8 cellular contexts compared by ENCODE assay signal in the genomic region with DNA sequence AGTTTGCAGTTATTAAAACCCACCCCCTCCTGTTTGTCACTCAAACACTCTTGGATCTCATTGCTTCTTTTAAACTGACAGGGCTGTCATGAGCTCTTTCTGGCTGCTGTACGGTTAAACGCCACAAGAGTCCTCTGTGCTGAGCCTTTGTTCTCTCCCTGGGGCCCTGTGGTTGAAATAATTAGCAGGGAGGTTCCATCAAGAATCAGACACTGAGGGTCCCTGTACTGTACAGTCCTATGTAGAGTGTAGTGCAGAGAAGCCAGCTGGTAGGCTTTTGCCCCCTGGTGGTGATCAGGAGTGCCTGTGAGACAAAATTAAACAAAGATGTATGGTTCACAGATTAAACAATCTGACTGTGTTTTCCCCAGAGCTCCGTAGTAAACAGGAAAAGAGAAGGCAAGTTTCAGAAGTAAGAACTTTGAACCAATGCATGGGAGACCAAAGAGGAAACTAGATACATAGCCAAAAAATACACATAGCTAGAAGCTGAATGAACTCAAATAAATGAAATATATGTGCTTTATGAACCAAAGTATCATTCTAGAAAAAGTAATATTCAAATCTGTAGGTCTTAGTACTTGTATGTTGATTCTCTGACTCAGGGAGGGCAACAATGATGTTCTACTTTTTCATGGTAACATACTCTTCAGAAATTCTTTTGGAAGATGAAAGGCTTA. TPM values are rescaled to one million over a fixed set of nuclear protein-coding genes. Genes with fewer than 3 reads are reported as not detected.
DNase-seq lines count a peak whose midpoint lies in the region; ATAC-seq, FAIRE-seq and TF ChIP-seq lines count a peak whose summit lies in the region.

No MANE protein-coding gene starts in this region.

- no peaks in the 10 kb centered on the region for H3K36me3 ChIP-seq in cardiac muscle cell

- no peaks in the 10 kb centered on the region for H3K27me3 ChIP-seq in cardiac muscle cell

- peaks cover 16% of the 10 kb centered on the region for H3K4me1 Mint-ChIP-seq in progenitor cell of endocrine pancreas (ENCODE audit: low read depth)

- H3K4me3 Mint-ChIP-seq in progenitor cell of endocrine pancreas (ENCODE audit: low read depth), result no peak overlapping the region

- peak; percentile 73 for ATAC-seq in HG02610 (IDR thresholded peaks at IDR 0.05; ENCODE audit: unreplicated experiment)
- peak; percentile 53 to 72 for ATAC-seq in activated naive CD4-positive, alpha-beta T cell treated with anti-CD3 and anti-CD28 coated beads, Interleukin-2, amount 50 U/mL, for 72 hours

- peaks cover 23% of the 10 kb centered on the region for H3K4me1 ChIP-seq in cardiac muscle cell (ENCODE audit: low read depth)

- peaks cover 0 to 5% of the 10 kb centered on the region in 2 donors for H3K9me3 Mint-ChIP-seq in activated naive CD4-positive, alpha-beta T cell treated with anti-CD3 and anti-CD28 coated beads, Interleukin-2, amount 50 U/mL, for 72 hours
- H3K9me3 Mint-ChIP-seq in progenitor cell of endocrine pancreas (ENCODE audit: low read depth), result no peaks in the 10 kb centered on the region

- H3K27me3 Mint-ChIP-seq in progenitor cell of endocrine pancreas, result no peaks in the 10 kb centered on the region

- peak overlapping the region; percentile 89 for H3K27ac ChIP-seq in cardiac muscle cell

- H3K4me3 ChIP-seq in cardiac muscle cell, result peak overlapping the region; percentile 64

- DNase-seq in GM10266 (ENCODE audit: extremely low spot score), result peak; percentile 65
- peak; percentile 84 for DNase-seq in NCI-H1092 (lab: John Stamatoyannopoulos, UW)
- DNase-seq in SK-N-DZ (ENCODE audit: low spot score), result peak; percentile 95
- DNase-seq in activated naive CD4-positive, alpha-beta T cell treated with anti-CD3 and anti-CD28 coated beads, Interleukin-2, amount 50 U/mL, for 72 hours (ENCODE audit: low spot score in 2 of 2), result peak; percentile 55 to 59
- peak; percentile 86 to 91 for DNase-seq in cardiac muscle cell (ENCODE audit: low read depth in 1 of 2, low spot score in 1 of 2)
- peak; percentile 29 for DNase-seq in progenitor cell of endocrine pancreas (ENCODE audit: low spot score, unreplicated experiment)
- DNase-seq in urothelium cell line (ENCODE audit: low spot score), result peak; percentile 60

- H3K27ac Mint-ChIP-seq in activated naive CD4-positive, alpha-beta T cell treated with anti-CD3 and anti-CD28 coated beads, Interleukin-2, amount 50 U/mL, for 72 hours, result no peak overlapping the region
- no peak overlapping the region for H3K27ac Mint-ChIP-seq in progenitor cell of endocrine pancreas

- H3K36me3 Mint-ChIP-seq in activated naive CD4-positive, alpha-beta T cell treated with anti-CD3 and anti-CD28 coated beads, Interleukin-2, amount 50 U/mL, for 72 hours, result peaks cover 5 to 13% of the 10 kb centered on the region in 2 donors
- no peaks in the 10 kb centered on the region for H3K36me3 Mint-ChIP-seq in progenitor cell of endocrine pancreas (ENCODE audit: insufficient read depth)

- FAIRE-seq in urothelium cell line (lab: Jason Lieb, UNC), result no peak

- no peaks in the 10 kb centered on the region for H3K9me3 ChIP-seq in cardiac muscle cell (ENCODE audit: low read depth)

- TF ChIP-seq CTCF in GM10266 (IDR thresholded peaks at IDR 0.05; ENCODE audit: control insufficient read depth, insufficient read depth, low read depth, missing control alignments) (peak; percentile 82), cardiac muscle cell (IDR thresholded peaks at IDR 0.05; ENCODE audit: low read depth, low read length) (peak; percentile 91), progenitor cell of endocrine pancreas (IDR thresholded peaks at IDR 0.05; ENCODE audit: unreplicated experiment) (peak; percentile 90)

RNA-seq across cellular contexts. Expression of a gene that starts 1.4 kb away (rescaled TPM):
- polyA plus RNA-seq in SK-N-DZ (2014; cell fraction: cytosol; rRNA removed), result 10.8 and 14.2 TPM in 2 replicates
- polyA plus RNA-seq in SK-N-DZ (2014; cell fraction: nucleus; rRNA removed), result 11.7 and 15.8 TPM in 2 replicates
- 10 to 100 TPM; 43.6 to 62.2 TPM for total RNA-seq in activated naive CD4-positive, alpha-beta T cell treated with anti-CD3 and anti-CD28 coated beads, Interleukin-2, amount 50 U/mL, for 72 hours
- total RNA-seq in cardiac muscle cell (25.8 and 32.4 TPM in 2 replicates), progenitor cell of endocrine pancreas (20.2 and 20.7 TPM in 2 replicates)
- 36.7 and 43.2 TPM in 2 replicates for polyA plus RNA-seq in cardiac muscle cell

RNA-seq across cellular contexts. Expression of a gene that starts 10.0 kb away (rescaled TPM):
- polyA plus RNA-seq in SK-N-DZ (2014; cell fraction: cytosol; rRNA removed), result 0.31 TPM in 1 of 2 replicates, not detected in the other
- polyA plus RNA-seq in SK-N-DZ (2014; cell fraction: nucleus; rRNA removed), result 0.03 TPM in 1 of 2 replicates, not detected in the other
- total RNA-seq in activated naive CD4-positive, alpha-beta T cell treated with anti-CD3 and anti-CD28 coated beads, Interleukin-2, amount 50 U/mL, for 72 hours, result under 1 TPM; 0.18 to 0.84 TPM
- total RNA-seq in cardiac muscle cell (0.12 and 0.88 TPM in 2 replicates), progenitor cell of endocrine pancreas (0.44 TPM in 1 of 2 replicates, not detected in the other)
- 1.2 and 1.5 TPM in 2 replicates for polyA plus RNA-seq in cardiac muscle cell

Comparison
In these comparisons a context has a peak if more than half of its experiments do, and no peak if none do; other contexts are left out.
1. Peak in every context shown above with its lines: DNase-seq, ATAC-seq, H3K4me3 ChIP-seq and H3K27ac ChIP-seq.
2. DNase-seq: peak in every context shown above with its lines; median percentile 95 in SK-N-DZ; 88 in cardiac muscle cell; 84 in NCI-H1092; 65 in GM10266; 60 in urothelium cell line; 57 in activated naive CD4-positive, alpha-beta T cell treated with anti-CD3 and anti-CD28 coated beads, Interleukin-2, amount 50 U/mL, for 72 hours; 29 in progenitor cell of endocrine pancreas.